In genomic region chr1:179882253-179883039, GRCh38 we compare ENCODE assay signal across 1 cellular context.
TF ChIP-seq lines count a peak whose summit lies in the region.

TOR1AIP1 (plus strand) TSS chr1:179882285; CDS start chr1:179882503, 218 bp downstream.

TF ChIP-seq in K562, 482 proteins besides CTCF, POLR2A, EP300 and RAD21 (continued from another document and continues in another):
- TF ChIP-seq MLLT1 (IDR thresholded peaks at IDR 0.05) (peak; percentile 40 to 57; a peak in 1 of 4 replicates), POLR2AphosphoS5 (IDR thresholded peaks at IDR 0.05; ENCODE audit: control insufficient read depth, insufficient read depth, low read depth, low read length) (peak; percentile 93), E2F8 (IDR thresholded peaks at IDR 0.05; ENCODE audit: low read depth, partially characterized antibody) (peak; percentile 94), ZNF830 (CRISPR knock-in tag; IDR thresholded peaks at IDR 0.05) (peak; percentile 75; the same call in 1 of the 2 replicates), NFIX (CRISPR knock-in tag; IDR thresholded peaks at IDR 0.05; ENCODE audit: low read depth) (0 out of 2 replicates have a peak, but pooled peaks have one; percentile 19), IRF9 (tag; IDR thresholded peaks at IDR 0.05) (peak; percentile 65; the same call in 1 of the 2 replicates), POLR2H (tag; IDR thresholded peaks at IDR 0.05; ENCODE audit: low read depth) (peak; percentile 86), THRA (IDR thresholded peaks at IDR 0.05) (no peak), ZNF41 (CRISPR knock-in tag; conservative IDR thresholded peaks at IDR 0.05) (peak; percentile 86), ZNF212 (CRISPR knock-in tag; IDR thresholded peaks at IDR 0.05) (peak; percentile 80; the same call in 1 of the 2 replicates), RBM14 (IDR thresholded peaks at IDR 0.05; ENCODE audit: borderline replicate concordance, insufficient read depth, low read depth, low read length) (no peak), HBP1 (CRISPR knock-in tag; IDR thresholded peaks at IDR 0.05) (peak; percentile 53; the same call in 1 of the 2 replicates), ZNF57 (CRISPR knock-in tag; IDR thresholded peaks at IDR 0.05) (no peak), FOSL1 (tag; conservative IDR thresholded peaks at IDR 0.05) (peak; percentile 73; the same call in 1 of the 2 replicates), E2F3 (CRISPR knock-in tag; IDR thresholded peaks at IDR 0.05) (peak; percentile 84; the same call in 1 of the 2 replicates), STAT5A (IDR thresholded peaks at IDR 0.05; ENCODE audit: borderline replicate concordance, low read length) (peak; percentile 80), BRCA1 (IDR thresholded peaks at IDR 0.05) (no peak), BRCA1 (CRISPR knock-in tag; IDR thresholded peaks at IDR 0.05) (no peak), TCF7 (IDR thresholded peaks at IDR 0.05; ENCODE audit: borderline replicate concordance) (peak; percentile 89), ZBTB7A (IDR thresholded peaks at IDR 0.05; ENCODE audit: borderline replicate concordance, control insufficient read depth, low read depth, low read length) (peak; percentile 95), ZNF280A (IDR thresholded peaks at IDR 0.05; ENCODE audit: low read depth, partially characterized antibody) (no peak), ZNF79 (CRISPR knock-in tag; IDR thresholded peaks at IDR 0.05; ENCODE audit: low read depth) (peak; percentile 27; the same call in 1 of the 2 replicates), CREBBP (IDR thresholded peaks at IDR 0.05; ENCODE audit: low read depth, low read length) (no peak), CREB3 (tag; conservative IDR thresholded peaks at IDR 0.05; ENCODE audit: low read depth) (peak; percentile 81; the same call in 1 of the 2 replicates), MEF2D (tag; conservative IDR thresholded peaks at IDR 0.05; ENCODE audit: low read depth) (peak; percentile 70), MNT (conservative IDR thresholded peaks at IDR 0.05) (peak; percentile 41 to 82), ZNF253 (CRISPR knock-in tag; conservative IDR thresholded peaks at IDR 0.05) (no peak), ZC3H8 (IDR thresholded peaks at IDR 0.05) (no peak), ZNF407 (IDR thresholded peaks at IDR 0.05; ENCODE audit: low read depth) (no peak; the same call in 1 of the 2 replicates), SIRT6 (IDR thresholded peaks at IDR 0.05; ENCODE audit: low read depth, low read length) (no peak), MAFK (IDR thresholded peaks at IDR 0.05; ENCODE audit: low read length) (peak; percentile 47; the same call in 1 of the 2 replicates), CEBPB (tag; IDR thresholded peaks at IDR 0.05) (no peak), FOXO4 (CRISPR knock-in tag; IDR thresholded peaks at IDR 0.05) (peak; percentile 54; the same call in 1 of the 2 replicates), NUFIP1 (IDR thresholded peaks at IDR 0.05; ENCODE audit: partially characterized antibody) (no peak), KLF10 (CRISPR knock-in tag; IDR thresholded peaks at IDR 0.05) (no peak), LCOR (CRISPR knock-in tag; IDR thresholded peaks at IDR 0.05) (peak; percentile 99)
